Comparison of ENCODE assay signal across 3 cellular contexts in the genomic region with DNA sequence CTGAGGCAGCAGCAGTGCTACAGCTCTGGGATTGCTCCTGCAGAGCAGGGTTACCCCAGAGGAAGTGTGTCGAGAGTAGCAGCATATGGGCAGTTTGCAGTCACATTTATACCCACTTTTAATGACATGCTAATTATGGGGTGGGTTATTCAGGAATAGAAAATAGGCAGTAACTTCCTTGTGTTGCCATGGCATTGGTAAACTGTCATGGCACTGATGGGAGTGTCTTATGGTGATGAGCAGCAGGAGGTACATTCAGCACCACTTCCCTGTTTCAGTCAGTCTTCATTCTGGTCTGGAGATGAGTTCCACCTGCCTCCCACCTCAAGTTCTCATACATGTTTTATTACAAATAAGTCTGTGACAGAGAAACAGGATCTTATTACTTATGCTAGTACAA.
TF ChIP-seq lines count a peak whose summit lies in the region.

No MANE protein-coding gene starts in this region.

TF ChIP-seq in GM23338, 12 proteins besides CTCF, POLR2A, EP300 and RAD21:
- no peak for TF ChIP-seq ZNF331 (CRISPR knock-in tag; IDR thresholded peaks at IDR 0.05; ENCODE audit: low read depth)
TF ChIP-seq in GM23338: peak in this region for 0.

TF ChIP-seq in GM12878, 131 proteins besides CTCF, POLR2A, EP300 and RAD21:
- TF ChIP-seq SPI1 (IDR thresholded peaks at IDR 0.05; ENCODE audit: borderline replicate concordance, insufficient read depth, low read depth, low read length) (peak; percentile 39; the same call in 1 of the 2 replicates), POU2F2 (IDR thresholded peaks at IDR 0.05; ENCODE audit: borderline replicate concordance, low read depth, low read length) (no peak)

TF ChIP-seq in HEK293T, 16 proteins besides CTCF, POLR2A, EP300 and RAD21:
- TF ChIP-seq SP1 (IDR thresholded peaks at IDR 0.05) = no peak
- TF ChIP-seq FOXM1 (IDR thresholded peaks at IDR 0.05; ENCODE audit: borderline replicate concordance) = no peak
- TF ChIP-seq HDGF (IDR thresholded peaks at IDR 0.05; ENCODE audit: borderline replicate concordance) = no peak
- no peak for TF ChIP-seq NFRKB (IDR thresholded peaks at IDR 0.05)
TF ChIP-seq in HEK293T: peak in this region for 0.
